10 cellular contexts compared by ENCODE assay signal in genomic region chr1:205528446-205528886, GRCh38. TPM values are rescaled to one million over a fixed set of nuclear protein-coding genes. Genes with fewer than 3 reads are reported as not detected.
DNase-seq lines count a peak whose midpoint lies in the region; ATAC-seq and TF ChIP-seq lines count a peak whose summit lies in the region.
"Had no signal": no experiment of that assay in that cellular context is flagged by ENCODE, and none has a peak within 500 bp of the region (broad histone marks: within the 10 kb centered on the region; RNA-seq: fewer than 3 reads in every experiment).

No MANE protein-coding gene starts in this region.

- H3K27ac ChIP-seq in HUES6 (ENCODE audit: low read depth, low read length) (no peak overlapping the region), neuronal stem cell (replicated peaks; ENCODE audit: low read length) (no peak overlapping the region)

- H3K9me3 ChIP-seq in HUES6 (ENCODE audit: control insufficient read depth, insufficient read depth, low read depth, low read length): no peaks in the 10 kb centered on the region
- no peaks in the 10 kb centered on the region for H3K9me3 ChIP-seq in neuronal stem cell (replicated peaks in 1 of 2; ENCODE audit: control insufficient read depth in 2 of 2, insufficient read depth in 1 of 2, low read depth in 1 of 2, low read length in 2 of 2)
- H3K9me3 ChIP-seq: heart right ventricle, tibial nerve had no signal

- WGBS in neuronal stem cell (ENCODE audit: extremely low coverage in 2 of 2, insufficient read length in 2 of 2, insufficient replicate concordance in 1 of 2), 2 donors: no CpG with 5 or more reads among the region's 9 CpGs

- peak overlapping the region; percentile 15 for H2AK5ac ChIP-seq in neuronal stem cell (ENCODE audit: low read depth, low read length)

- H2BK12ac ChIP-seq in neuronal stem cell (ENCODE audit: low read length): no peak overlapping the region

- 0 out of 2 replicates have a peak overlapping the region, but pooled peaks have one; percentile 28 for H3K4me3 ChIP-seq in HUES6 (ENCODE audit: low read depth, low read length)
- peak overlapping the region; percentile 21 for H3K4me3 ChIP-seq in astrocyte of the cerebellum (ENCODE audit: low read depth, low read length)
- H3K4me3 ChIP-seq in neuronal stem cell (ENCODE audit: low read length in 2 of 2): peak overlapping the region in 1 of 2 donors; percentile 25

- peak overlapping the region; percentile 67 for H3K14ac ChIP-seq in neuronal stem cell (ENCODE audit: low read length)

- H4K91ac ChIP-seq in neuronal stem cell (ENCODE audit: low read depth, low read length, poor library complexity): no peak overlapping the region

- H3K4me2 ChIP-seq in neuronal stem cell (ENCODE audit: insufficient read depth, low read length, poor library complexity, severe bottlenecking): no peak overlapping the region

- peak overlapping the region; percentile 98 for H4K8ac ChIP-seq in neuronal stem cell (ENCODE audit: low read depth, low read length)

- ATAC-seq in GM19452 (IDR thresholded peaks at IDR 0.05; ENCODE audit: unreplicated experiment): no peak
- no peak for ATAC-seq in GM18511 (IDR thresholded peaks at IDR 0.05; ENCODE audit: unreplicated experiment)

- H2BK120ac ChIP-seq in neuronal stem cell (ENCODE audit: low read depth, low read length): no peak overlapping the region

- H3K4me1 ChIP-seq in HUES6 (ENCODE audit: control insufficient read depth, insufficient read depth, low read length) (peaks cover 20% of the 10 kb centered on the region), neuronal stem cell (ENCODE audit: control insufficient read depth in 2 of 2, insufficient read depth in 1 of 2, low read depth in 1 of 2, low read length in 2 of 2) (peaks cover 2 to 12% of the 10 kb centered on the region in 2 donors)

- DNase-seq in G401 (ENCODE audit: low spot score) (peak; percentile 39), astrocyte of the cerebellum (ENCODE audit: low read depth) (no peak), neuronal stem cell (ENCODE audit: low spot score) (no peak), GM10266 (ENCODE audit: extremely low spot score) (no peak)
- DNase-seq: SHP77 treated with DMSO at 0.1 percent for 48 hours had no signal

- in situ Hi-C loops in G401 (cut with HindIII; ENCODE audit: low sequenced_read_pairs): no loop called here
- in situ Hi-C loops in astrocyte of the cerebellum (cut with HindIII; ENCODE audit: low sequenced_read_pairs): no loop called here

- H2AFZ ChIP-seq in neuronal stem cell (ENCODE audit: low read length): peak overlapping the region; percentile 97

- peak overlapping the region; percentile 92 for H3K23ac ChIP-seq in neuronal stem cell (ENCODE audit: low read depth, low read length, poor library complexity)

- H3K4ac ChIP-seq in neuronal stem cell (ENCODE audit: low read length): no peak overlapping the region

- H2BK5ac ChIP-seq in neuronal stem cell (ENCODE audit: low read length): peak overlapping the region; percentile 66

- no peak for TF ChIP-seq CTCF in astrocyte of the cerebellum (IDR thresholded peaks at IDR 0.05; ENCODE audit: low read depth, low read length, missing control alignments)
- no peak for TF ChIP-seq CTCF in GM10266 (IDR thresholded peaks at IDR 0.05; ENCODE audit: control insufficient read depth, insufficient read depth, low read depth, missing control alignments)

- H3K36me3 ChIP-seq in HUES6 (ENCODE audit: control insufficient read depth, insufficient read depth, low read length) (peaks cover 47% of the 10 kb centered on the region), neuronal stem cell (replicated peaks in 1 of 2; ENCODE audit: control insufficient read depth in 2 of 2, insufficient read depth in 2 of 2, low read length in 2 of 2) (peaks cover 0 to 11% of the 10 kb centered on the region in 2 donors)

- H3K18ac ChIP-seq in neuronal stem cell (ENCODE audit: low read length): peak overlapping the region; percentile 89

- peaks cover 2% of the 10 kb centered on the region for H3K79me1 ChIP-seq in neuronal stem cell (ENCODE audit: low read depth, low read length)

- H3K9ac ChIP-seq in HUES6 (ENCODE audit: low read length): no peak overlapping the region
- peak overlapping the region; percentile 83 for H3K9ac ChIP-seq in neuronal stem cell (ENCODE audit: low read depth, low read length, poor library complexity)

- H3K27me3 ChIP-seq in HUES6 (ENCODE audit: control insufficient read depth, insufficient read depth, low read length): no peaks in the 10 kb centered on the region
- H3K27me3 ChIP-seq in neuronal stem cell (ENCODE audit: control insufficient read depth in 3 of 3, insufficient read depth in 3 of 3, low read depth in 1 of 3, low read length in 3 of 3): peaks cover 0 to 38% (median 0%) of the 10 kb centered on the region in 3 experiments
- H3K27me3 ChIP-seq: heart right ventricle, tibial nerve had no signal

- no peak overlapping the region for H2BK15ac ChIP-seq in neuronal stem cell (ENCODE audit: low read length)

RNA-seq across cellular contexts. Expression of gene CDK18, which starts 24.0 kb away (rescaled TPM):
- 4.0 and 6.6 TPM in 2 replicates for total RNA-seq in G401 (2014; rRNA removed; shearing (Covaris generic))
- 25.8 TPM for polyA plus RNA-seq in neuronal stem cell (2013, experiment 1 of 2)
- 25.5 TPM for polyA plus RNA-seq in neuronal stem cell (2013, experiment 2 of 2)
